In genomic region chr3:179450901-179451334, GRCh38 we compare ENCODE assay signal across 8 cellular contexts. TPM values are rescaled to one million over a fixed set of nuclear protein-coding genes. Genes with fewer than 3 reads are reported as not detected.
DNase-seq lines count a peak whose midpoint lies in the region; ATAC-seq lines count a peak whose summit lies in the region.

No MANE protein-coding gene starts in this region.

- peaks cover 80% of the 10 kb centered on the region for H3K27me3 Mint-ChIP-seq in T-helper 2 cell treated with Interferon-gamma antibody and Interleukin-4, amounts not matched to agents 5 μg/mL and 100 μg/mL, for 36 hours (ENCODE audit: low read depth)
- H3K27me3 Mint-ChIP-seq in stimulated activated naive CD8-positive, alpha-beta T cell treated with anti-CD3 and anti-CD28 coated beads, Interleukin-15, amount 100 ng/mL, for 72 hours = peaks cover 97% of the 10 kb centered on the region

- peak overlapping the region; percentile 90 for H3K4me3 Mint-ChIP-seq in T-helper 2 cell treated with Interferon-gamma antibody and Interleukin-4, amounts not matched to agents 5 μg/mL and 100 μg/mL, for 36 hours
- peak overlapping the region; percentile 76 to 81 for H3K4me3 Mint-ChIP-seq in stimulated activated naive CD8-positive, alpha-beta T cell treated with anti-CD3 and anti-CD28 coated beads, Interleukin-15, amount 100 ng/mL, for 72 hours

- H3K27ac Mint-ChIP-seq in T-helper 2 cell treated with Interferon-gamma antibody and Interleukin-4, amounts not matched to agents 5 μg/mL and 100 μg/mL, for 36 hours = peak overlapping the region; percentile 81
- peak overlapping the region; percentile 46 to 68 for H3K27ac Mint-ChIP-seq in stimulated activated naive CD8-positive, alpha-beta T cell treated with anti-CD3 and anti-CD28 coated beads, Interleukin-15, amount 100 ng/mL, for 72 hours

- no peak for DNase-seq in T-helper 2 cell treated with Interferon-gamma antibody and Interleukin-4, amounts not matched to agents 5 μg/mL and 100 μg/mL, for 36 hours (ENCODE audit: low spot score)
- no peak for DNase-seq in T-helper 2 cell
- peak; percentile 3 for DNase-seq in NCI-H1092 treated with DMSO at 0.1 percent for 48 hours (lab: John Stamatoyannopoulos, UW)
- peak in 14 of 61 donors; percentile 4 to 59 (median 35) for DNase-seq in caudate nucleus (lab: John Stamatoyannopoulos, UW)
- DNase-seq in left colon = no peak
- peak in 1 of 2 donors; percentile 9 for DNase-seq in stimulated activated naive CD8-positive, alpha-beta T cell treated with anti-CD3 and anti-CD28 coated beads, Interleukin-15, amount 100 ng/mL, for 72 hours
- no peak for DNase-seq in SHP77 treated with DMSO at 0.1 percent for 48 hours (lab: John Stamatoyannopoulos, UW)

- intact Hi-C loops in left colon (cut with DNase I, micrococcal nuclease) = no loop called here

- peak overlapping the region; percentile 68 for H3K27ac ChIP-seq in caudate nucleus (ENCODE audit: low read depth, low read length)

- peaks cover 22% of the 10 kb centered on the region for H3K4me1 Mint-ChIP-seq in T-helper 2 cell treated with Interferon-gamma antibody and Interleukin-4, amounts not matched to agents 5 μg/mL and 100 μg/mL, for 36 hours (ENCODE audit: low read depth)
- peaks cover 16% of the 10 kb centered on the region for H3K4me1 Mint-ChIP-seq in stimulated activated naive CD8-positive, alpha-beta T cell treated with anti-CD3 and anti-CD28 coated beads, Interleukin-15, amount 100 ng/mL, for 72 hours

- H3K36me3 Mint-ChIP-seq in T-helper 2 cell treated with Interferon-gamma antibody and Interleukin-4, amounts not matched to agents 5 μg/mL and 100 μg/mL, for 36 hours (ENCODE audit: low read depth) = peaks cover 1% of the 10 kb centered on the region

- ATAC-seq in HG02623 (IDR thresholded peaks at IDR 0.05; ENCODE audit: unreplicated experiment) (peak; percentile 41), left colon (peak; percentile 55)
- ATAC-seq in stimulated activated naive CD8-positive, alpha-beta T cell treated with anti-CD3 and anti-CD28 coated beads, Interleukin-15, amount 100 ng/mL, for 72 hours = peak; percentile 53

- H3K9me3 Mint-ChIP-seq in T-helper 2 cell treated with Interferon-gamma antibody and Interleukin-4, amounts not matched to agents 5 μg/mL and 100 μg/mL, for 36 hours = no peaks in the 10 kb centered on the region
- no peaks in the 10 kb centered on the region for H3K9me3 Mint-ChIP-seq in stimulated activated naive CD8-positive, alpha-beta T cell treated with anti-CD3 and anti-CD28 coated beads, Interleukin-15, amount 100 ng/mL, for 72 hours

RNA-seq across cellular contexts. Expression of gene GNB4, which starts 0.4 kb away (rescaled TPM):
- total RNA-seq in left colon = 1 to 10 TPM; 3.6 to 8.3 TPM
